In the genomic region with DNA sequence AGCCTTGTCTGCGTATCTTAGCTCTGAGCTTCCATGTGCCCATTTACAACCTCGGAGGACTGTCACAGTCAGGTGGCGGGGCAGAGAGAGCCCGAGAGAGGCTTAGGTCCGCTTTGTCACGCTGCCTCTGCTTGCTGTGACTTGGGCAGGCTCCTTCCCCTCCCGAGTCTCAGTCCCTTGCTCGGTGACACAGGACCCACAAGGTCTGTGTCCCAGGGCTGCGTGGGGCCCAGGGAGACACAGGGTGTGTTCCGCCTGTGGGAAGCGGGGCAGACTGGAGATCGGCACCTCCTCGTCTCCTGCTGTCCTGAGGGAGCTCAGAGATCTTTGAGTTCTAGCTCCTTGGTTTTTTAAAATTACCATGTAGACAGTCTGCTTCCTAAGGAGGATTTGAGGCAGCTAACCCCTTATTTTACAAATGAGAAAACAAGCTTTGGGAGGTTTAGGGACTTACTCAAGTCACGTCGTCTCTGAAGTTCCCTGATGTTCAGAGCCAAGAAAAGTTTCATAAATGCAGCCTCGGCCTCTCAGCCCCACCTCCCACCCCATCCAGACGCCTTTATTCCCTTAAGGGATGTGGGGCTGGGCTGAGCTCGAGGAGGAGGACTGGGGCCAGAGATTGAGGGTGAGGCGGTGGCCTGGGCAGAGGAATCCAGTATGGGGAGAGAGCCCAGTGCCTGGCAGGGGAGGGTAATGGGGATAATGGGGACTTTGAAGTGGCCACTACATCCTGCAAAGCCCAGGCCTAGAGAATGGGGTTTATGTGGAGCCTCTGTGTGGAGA, we compare ENCODE assay signal across 1 cellular context.
TF ChIP-seq lines count a peak whose summit lies in the region.

No MANE protein-coding gene starts in this region.

TF ChIP-seq in IMR-90, 13 proteins besides CTCF, POLR2A, EP300 and RAD21:
- no peak for TF ChIP-seq CEBPB (IDR thresholded peaks at IDR 0.05; ENCODE audit: low read depth, low read length)
- no peak for TF ChIP-seq MAZ (IDR thresholded peaks at IDR 0.05; ENCODE audit: borderline replicate concordance, low read depth, low read length)
- TF ChIP-seq RFX5 (IDR thresholded peaks at IDR 0.05; ENCODE audit: low read depth, low read length) = no peak
- no peak for TF ChIP-seq NFE2L2 (IDR thresholded peaks at IDR 0.05; ENCODE audit: low read depth, low read length)
- TF ChIP-seq MXI1 (IDR thresholded peaks at IDR 0.05; ENCODE audit: borderline replicate concordance, low read depth, low read length) = no peak
- TF ChIP-seq FOS (IDR thresholded peaks at IDR 0.05; ENCODE audit: low read depth, low read length) = no peak
- TF ChIP-seq CHD1 (IDR thresholded peaks at IDR 0.05; ENCODE audit: low read depth, low read length) = no peak
- TF ChIP-seq RCOR1 (IDR thresholded peaks at IDR 0.05; ENCODE audit: insufficient replicate concordance, low read length) = no peak
- no peak for TF ChIP-seq SMC3 (IDR thresholded peaks at IDR 0.05; ENCODE audit: low read depth, low read length)
- TF ChIP-seq, protein P1, sequence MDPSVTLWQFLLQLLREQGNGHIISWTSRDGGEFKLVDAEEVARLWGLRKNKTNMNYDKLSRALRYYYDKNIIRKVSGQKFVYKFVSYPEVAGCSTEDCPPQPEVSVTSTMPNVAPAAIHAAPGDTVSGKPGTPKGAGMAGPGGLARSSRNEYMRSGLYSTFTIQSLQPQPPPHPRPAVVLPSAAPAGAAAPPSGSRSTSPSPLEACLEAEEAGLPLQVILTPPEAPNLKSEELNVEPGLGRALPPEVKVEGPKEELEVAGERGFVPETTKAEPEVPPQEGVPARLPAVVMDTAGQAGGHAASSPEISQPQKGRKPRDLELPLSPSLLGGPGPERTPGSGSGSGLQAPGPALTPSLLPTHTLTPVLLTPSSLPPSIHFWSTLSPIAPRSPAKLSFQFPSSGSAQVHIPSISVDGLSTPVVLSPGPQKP (IDR thresholded peaks at IDR 0.05; ENCODE audit: borderline replicate concordance, low read depth, low read length) = no peak
- no peak for TF ChIP-seq MAFK (IDR thresholded peaks at IDR 0.05; ENCODE audit: low read depth, low read length)
- TF ChIP-seq, protein P2, sequence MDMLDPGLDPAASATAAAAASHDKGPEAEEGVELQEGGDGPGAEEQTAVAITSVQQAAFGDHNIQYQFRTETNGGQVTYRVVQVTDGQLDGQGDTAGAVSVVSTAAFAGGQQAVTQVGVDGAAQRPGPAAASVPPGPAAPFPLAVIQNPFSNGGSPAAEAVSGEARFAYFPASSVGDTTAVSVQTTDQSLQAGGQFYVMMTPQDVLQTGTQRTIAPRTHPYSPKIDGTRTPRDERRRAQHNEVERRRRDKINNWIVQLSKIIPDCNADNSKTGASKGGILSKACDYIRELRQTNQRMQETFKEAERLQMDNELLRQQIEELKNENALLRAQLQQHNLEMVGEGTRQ (IDR thresholded peaks at IDR 0.05; ENCODE audit: low read depth, low read length) = no peak
- no peak for TF ChIP-seq BHLHE40 (IDR thresholded peaks at IDR 0.05; ENCODE audit: low read depth, low read length)
